Comparison of ENCODE assay signal across 31 cellular contexts in the genomic region with DNA sequence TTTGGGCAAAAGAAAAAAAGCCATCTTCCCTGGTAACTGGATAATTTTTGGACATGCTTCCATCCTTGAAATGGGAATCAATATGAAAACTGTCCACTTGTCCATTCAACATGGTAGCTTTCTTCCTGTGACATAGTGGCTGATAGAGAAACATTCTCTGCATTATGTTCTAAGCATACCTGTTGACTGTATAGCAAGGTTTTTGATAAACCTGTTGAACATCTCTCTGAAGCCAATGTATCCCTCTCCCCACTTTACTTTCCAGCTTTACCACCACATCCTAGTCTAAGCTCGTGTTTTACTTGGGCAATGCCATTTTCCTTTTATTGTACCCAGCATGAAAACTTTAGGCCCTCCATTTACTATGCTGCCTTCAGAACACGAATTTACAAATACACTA.
DNase-seq lines count a peak whose midpoint lies in the region; ATAC-seq and TF ChIP-seq lines count a peak whose summit lies in the region.
"Had no signal": no experiment of that assay in that cellular context is flagged by ENCODE, and none has a peak within 500 bp of the region (broad histone marks: within the 10 kb centered on the region; RNA-seq: fewer than 3 reads in every experiment).

No MANE protein-coding gene starts in this region.

- H3K4me1 ChIP-seq in HEK293 (ENCODE audit: control insufficient read depth, insufficient read depth, low read length) (no peaks in the 10 kb centered on the region), esophagus muscularis mucosa (no peaks in the 10 kb centered on the region), mucosa of rectum (ENCODE audit: control insufficient read depth in 2 of 2, insufficient read depth in 2 of 2, low read length in 2 of 2) (peaks cover 0 to 3% of the 10 kb centered on the region in 2 donors), mesendoderm (ENCODE audit: control insufficient read depth, low read depth, low read length) (no peaks in the 10 kb centered on the region)
- H3K4me1 ChIP-seq: A549, BE2C, BLaER1, Caco-2 had no signal

- no peak for TF ChIP-seq POLR2A in esophagus muscularis mucosa (IDR thresholded peaks at IDR 0.05; ENCODE audit: low read depth)

- H3K27me3 ChIP-seq in esophagus muscularis mucosa: no peaks in the 10 kb centered on the region
- no peaks in the 10 kb centered on the region for H3K27me3 ChIP-seq in mucosa of rectum (ENCODE audit: control insufficient read depth in 2 of 2, insufficient read depth in 2 of 2, low read length in 2 of 2)
- H3K27me3 ChIP-seq in mesendoderm (ENCODE audit: insufficient read depth, low read length, poor library complexity): no peaks in the 10 kb centered on the region
- H3K27me3 ChIP-seq: BE2C; BLaER1; BLaER1 treated with 17β-estradiol and CSF1 and Interleukin-3, amounts not matched to agents 10 nM and 100 nM had no signal

- DNase-seq in esophagus muscularis mucosa (ENCODE audit: extremely low spot score) (peak; percentile 7), mesendoderm (no peak), G401 (ENCODE audit: low spot score) (no peak)
- DNase-seq: 8988T; ACHN; AML-193; BE2C; C1 segment of cervical spinal cord; Caco-2; Calu3; CD4-positive, alpha-beta memory T cell; CD4-positive, alpha-beta T cell; CD4-positive, CD25-positive, alpha-beta regulatory T cell; CD8-positive, alpha-beta memory T cell; CD8-positive, alpha-beta T cell; COR-L47; DMS 273 treated with DMSO at 0.1 percent for 48 hours; DMS153; DMS53; DMS79; DMS79 treated with DMSO at 0.1 percent for 48 hours; DND-41; EL had no signal

- H3K36me3 ChIP-seq in HEK293 (ENCODE audit: control insufficient read depth in 2 of 2, insufficient read depth in 1 of 2, low read length in 2 of 2): no peaks in the 10 kb centered on the region
- H3K36me3 ChIP-seq in esophagus muscularis mucosa: no peaks in the 10 kb centered on the region
- no peaks in the 10 kb centered on the region for H3K36me3 ChIP-seq in mucosa of rectum (ENCODE audit: control insufficient read depth in 2 of 2, insufficient read depth in 2 of 2, low read length in 2 of 2)
- no peaks in the 10 kb centered on the region for H3K36me3 ChIP-seq in mesendoderm (ENCODE audit: control insufficient read depth, insufficient read depth, low read length)
- H3K36me3 ChIP-seq: BE2C; BLaER1; BLaER1 treated with 17β-estradiol and CSF1 and Interleukin-3, amounts not matched to agents 10 nM and 100 nM had no signal

- WGBS in esophagus muscularis mucosa: 84% methylated on average over 2 of the region's 2 CpGs
- WGBS in mesendoderm (ENCODE audit: extremely low coverage, insufficient coverage, low lambda C conversion rate): no CpG with 5 or more reads among the region's 2 CpGs

- no peak for ATAC-seq in HG03520 (IDR thresholded peaks at IDR 0.05; ENCODE audit: unreplicated experiment)
- ATAC-seq: A549; CD8-positive, alpha-beta T cell had no signal

- H3K9ac ChIP-seq in mucosa of rectum (ENCODE audit: low read depth in 1 of 2, low read length in 2 of 2) (no peak overlapping the region), mesendoderm (ENCODE audit: low read length) (no peak overlapping the region)
- H3K9ac ChIP-seq: BLaER1; BLaER1 treated with 17β-estradiol and CSF1 and Interleukin-3, amounts not matched to agents 10 nM and 100 nM had no signal

- no peak overlapping the region for H3K23ac ChIP-seq in mesendoderm (ENCODE audit: low read length)

- no peak for TF ChIP-seq CTCF in HEK293 (tag by site-specific recombination; IDR thresholded peaks at IDR 0.05)
- TF ChIP-seq CTCF in esophagus muscularis mucosa (IDR thresholded peaks at IDR 0.05): no peak

- H4K5ac ChIP-seq in mesendoderm (ENCODE audit: low read length): no peak overlapping the region

- no peak overlapping the region for H3K4ac ChIP-seq in mesendoderm (ENCODE audit: low read depth, low read length)

- H2BK15ac ChIP-seq in mesendoderm (replicated peaks; ENCODE audit: low read depth): no peak overlapping the region

- CTCF ChIA-PET in HEK293 (lab: Yijun Ruan, JAX): no interaction called here

- no peak overlapping the region for H2AK5ac ChIP-seq in mesendoderm (ENCODE audit: low read length)

- no peak overlapping the region for H3K27ac ChIP-seq in HEK293 (ENCODE audit: extremely low read depth, low read depth, low read length)
- no peak overlapping the region for H3K27ac ChIP-seq in esophagus muscularis mucosa (replicated peaks in 1 of 4)
- H3K27ac ChIP-seq in mucosa of rectum (ENCODE audit: low read depth in 2 of 2, low read length in 2 of 2): peak overlapping the region; percentile 8 to 12
- H3K27ac ChIP-seq in mesendoderm (ENCODE audit: low read depth, low read length): no peak overlapping the region
- H3K27ac ChIP-seq: 22Rv1; A549; BLaER1; BLaER1 treated with 17β-estradiol and CSF1 and Interleukin-3, amounts not matched to agents 10 nM and 100 nM; C4-2B had no signal

- H3K9me3 ChIP-seq in HEK293 (ENCODE audit: control insufficient read depth, insufficient read depth, low read depth, low read length) (no peaks in the 10 kb centered on the region), esophagus muscularis mucosa (no peaks in the 10 kb centered on the region), mucosa of rectum (ENCODE audit: control insufficient read depth in 2 of 2, low read length in 2 of 2) (no peaks in the 10 kb centered on the region)
- H3K9me3 ChIP-seq: A549; BE2C; BLaER1; BLaER1 treated with 17β-estradiol and CSF1 and Interleukin-3, amounts not matched to agents 10 nM and 100 nM; Caco-2 had no signal

- H3K4me3 ChIP-seq in HEK293 (ENCODE audit: low read depth, low read length) (no peak overlapping the region), esophagus muscularis mucosa (no peak overlapping the region), mucosa of rectum (ENCODE audit: low read length in 2 of 2) (no peak overlapping the region), mesendoderm (ENCODE audit: low read length) (no peak overlapping the region)
- H3K4me3 ChIP-seq: A549; BLaER1; BLaER1 treated with 17β-estradiol and CSF1 and Interleukin-3, amounts not matched to agents 10 nM and 100 nM had no signal

- H3K18ac ChIP-seq in mesendoderm (ENCODE audit: low read length): no peak overlapping the region

- H3K79me1 ChIP-seq in mesendoderm (ENCODE audit: low read length): no peaks in the 10 kb centered on the region

- in situ Hi-C loops in G401 (cut with HindIII; ENCODE audit: low sequenced_read_pairs): no loop called here

- no peak overlapping the region for H3K56ac ChIP-seq in mesendoderm (ENCODE audit: low read length)

- intact Hi-C loops in esophagus muscularis mucosa (cut with DNase I): no loop called here

- POLR2A ChIA-PET in HEK293 (lab: Yijun Ruan, JAX): no interaction called here

- H4K8ac ChIP-seq in mesendoderm (ENCODE audit: low read depth, low read length): no peak overlapping the region

- no peak overlapping the region for H3K4me2 ChIP-seq in mesendoderm (ENCODE audit: low read length)
- H3K4me2 ChIP-seq: A549; BLaER1; BLaER1 treated with 17β-estradiol and CSF1 and Interleukin-3, amounts not matched to agents 10 nM and 100 nM had no signal

- no peak overlapping the region for H2BK5ac ChIP-seq in mesendoderm (ENCODE audit: low read length)

- no peaks in the 10 kb centered on the region for H3K79me2 ChIP-seq in mesendoderm (ENCODE audit: control insufficient read depth, insufficient read depth, low read length)

- H2BK120ac ChIP-seq in mesendoderm (ENCODE audit: low read depth, low read length): no peak overlapping the region

- TF ChIP-seq EP300 in esophagus muscularis mucosa (IDR thresholded peaks at IDR 0.05): no peak

TF ChIP-seq in HEK293, 187 proteins besides CTCF, POLR2A, EP300 and RAD21:
- TF ChIP-seq SCRT1 (tag by site-specific recombination; IDR thresholded peaks at IDR 0.05; ENCODE audit: borderline replicate concordance) (peak; percentile 84; the same call in 1 of the 2 replicates), ZNF155 (tag by site-specific recombination; IDR thresholded peaks at IDR 0.05) (no peak), ZNF514 (tag by site-specific recombination; IDR thresholded peaks at IDR 0.05) (no peak), SCRT2 (tag by site-specific recombination; IDR thresholded peaks at IDR 0.05) (peak; percentile 82), ZNF626 (tag by site-specific recombination; IDR thresholded peaks at IDR 0.05) (no peak), ZNF610 (tag by site-specific recombination; IDR thresholded peaks at IDR 0.05; ENCODE audit: borderline replicate concordance) (no peak)

Comparison
In these comparisons a context has a peak if more than half of its experiments do, and no peak if none do; other contexts are left out.
1. H3K27ac ChIP-seq: peak in mucosa of rectum (2 of 2); none in HEK293 (single experiment), esophagus muscularis mucosa (0 of 4) and mesendoderm (single experiment).